ENCODE assay signal across 1 cellular context in genomic region chr19:37654118-37654517, GRCh38.
TF ChIP-seq lines count a peak whose summit lies in the region.

No MANE protein-coding gene starts in this region.

TF ChIP-seq in endothelial cell of umbilical vein, 7 proteins besides CTCF, POLR2A, EP300 and RAD21:
- TF ChIP-seq GATA2 (IDR thresholded peaks at IDR 0.05; ENCODE audit: insufficient read depth, insufficient read length, low read depth, low read length), result no peak
- no peak for TF ChIP-seq JUN (IDR thresholded peaks at IDR 0.05; ENCODE audit: borderline replicate concordance, insufficient read depth, insufficient read length, low read depth)
- TF ChIP-seq MAX (IDR thresholded peaks at IDR 0.05; ENCODE audit: insufficient read depth, insufficient read length), result no peak
- TF ChIP-seq EZH2 (IDR thresholded peaks at IDR 0.05; ENCODE audit: borderline replicate concordance, low read depth, low read length, severe bottlenecking), result no peak
- no peak for TF ChIP-seq FOS (IDR thresholded peaks at IDR 0.05; ENCODE audit: borderline replicate concordance, insufficient read depth, low read length)
- TF ChIP-seq POLR2AphosphoS5 (IDR thresholded peaks at IDR 0.05; ENCODE audit: insufficient read depth, low read depth, low read length), result no peak
- no peak for TF ChIP-seq MYC (IDR thresholded peaks at IDR 0.05; ENCODE audit: low read depth, low read length)
TF ChIP-seq in endothelial cell of umbilical vein: peak in this region for 0.
